In the genomic region with DNA sequence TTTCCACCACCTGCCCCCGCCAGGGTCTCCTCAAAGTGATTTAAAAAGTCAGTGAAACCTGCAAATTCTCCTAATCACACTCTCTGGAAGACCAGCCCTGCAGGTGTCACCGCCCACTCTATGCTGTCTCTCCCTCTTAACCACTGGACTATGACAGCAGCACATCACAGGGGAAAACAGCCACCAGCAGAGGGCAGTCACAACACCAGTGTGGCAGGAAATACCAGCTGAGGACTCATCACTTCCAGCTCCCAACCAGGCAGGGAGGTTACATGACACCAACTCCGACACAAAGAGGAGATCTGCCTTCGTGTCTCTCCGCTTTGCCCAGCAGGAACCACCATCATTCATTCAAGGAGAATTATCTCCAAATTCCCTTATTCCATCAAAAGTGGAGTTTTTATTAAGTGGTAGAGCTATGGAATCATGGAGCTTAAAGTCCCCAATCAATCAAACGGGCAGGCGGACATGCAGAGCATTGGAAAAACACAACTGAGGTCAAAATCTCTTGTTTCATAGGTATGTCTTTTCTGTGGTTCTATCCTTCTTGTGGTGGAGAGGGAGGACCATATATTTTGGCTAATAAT, we compare ENCODE assay signal across 8 cellular contexts.
DNase-seq lines count a peak whose midpoint lies in the region; ATAC-seq and TF ChIP-seq lines count a peak whose summit lies in the region.

No MANE protein-coding gene starts in this region.

- H3K36me3 ChIP-seq in HUES64 (ENCODE audit: insufficient read depth, low read length) (peaks cover 12% of the 10 kb centered on the region; the same call in 1 of the 2 replicates), PC-9 (ENCODE audit: low read depth) (no peaks in the 10 kb centered on the region)

- CTCF ChIA-PET in PC-9 (lab: Charles Lee), result interaction anchor here (0.6 to 1.3 kb wide), 5 partner anchors 16 to 222 kb away, joined by 3 to 11 read pairs (median 5); no protein-coding TSS in a partner anchor

- H4K20me1 ChIP-seq in PC-9 (ENCODE audit: insufficient read depth), result no peaks in the 10 kb centered on the region

- peaks cover 14% of the 10 kb centered on the region for H3K4me1 Mint-ChIP-seq in CD14-positive monocyte
- peaks cover 7% of the 10 kb centered on the region for H3K4me1 Mint-ChIP-seq in activated T-cell treated with anti-CD3 and anti-CD28 coated beads, Interleukin-2, amount 50 U/mL, for 72 hours (ENCODE audit: low read depth)

- H3K27ac ChIP-seq in HUES64 (ENCODE audit: low read depth, low read length) (peak overlapping the region; percentile 39; the same call in 1 of the 2 replicates), PC-9 (no peak overlapping the region)

- H3K36me3 Mint-ChIP-seq in CD14-positive monocyte, result no peaks in the 10 kb centered on the region
- no peaks in the 10 kb centered on the region for H3K36me3 Mint-ChIP-seq in activated T-cell treated with anti-CD3 and anti-CD28 coated beads, Interleukin-2, amount 50 U/mL, for 72 hours (ENCODE audit: insufficient read depth in 2 of 2)

- H3K4me2 ChIP-seq in PC-9, result no peak overlapping the region

- H3K27me3 ChIP-seq in HUES64 (ENCODE audit: insufficient read depth, low read length) (no peaks in the 10 kb centered on the region), PC-9 (ENCODE audit: insufficient read depth, low read depth) (no peaks in the 10 kb centered on the region)

- H3K9ac ChIP-seq in HUES64 (ENCODE audit: low read depth, low read length), result no peak overlapping the region

- 41% methylated on average over 7 of the region's 7 CpGs for WGBS in HUES64

- H3K4me3 Mint-ChIP-seq in CD14-positive monocyte, result no peak overlapping the region
- no peak overlapping the region for H3K4me3 Mint-ChIP-seq in activated T-cell treated with anti-CD3 and anti-CD28 coated beads, Interleukin-2, amount 50 U/mL, for 72 hours

- H3F3A ChIP-seq in PC-9 (ENCODE audit: insufficient read depth, low read depth), result no peaks in the 10 kb centered on the region

- peak overlapping the region in 4 of 7 donors; percentile 15 to 41 (median 32) for H3K27ac Mint-ChIP-seq in CD14-positive monocyte
- no peak overlapping the region for H3K27ac Mint-ChIP-seq in activated T-cell treated with anti-CD3 and anti-CD28 coated beads, Interleukin-2, amount 50 U/mL, for 72 hours

- peak; percentile 62 for ATAC-seq in GM21381 (IDR thresholded peaks at IDR 0.05; ENCODE audit: unreplicated experiment)
- peak; percentile 91 for ATAC-seq in activated T-cell treated with anti-CD3 and anti-CD28 coated beads, Interleukin-2, amount 50 U/mL, for 72 hours (replicated peaks in 1 of 2)

- H3K9me3 ChIP-seq in HUES64 (ENCODE audit: insufficient read depth, low read depth, low read length) (no peaks in the 10 kb centered on the region), PC-9 (ENCODE audit: insufficient read depth, low read depth) (no peaks in the 10 kb centered on the region)

- intact Hi-C loops in CD14-positive monocyte (cut with micrococcal nuclease) (loop anchor here in 1 of 2 donors (10.0 kb wide), 2 partner anchors 46 to 106 kb away; no protein-coding TSS in a partner anchor), PC-9 (cut with micrococcal nuclease; ENCODE audit: unreplicated experiment) (no loop called here)

- POLR2A ChIA-PET in PC-9 (lab: Charles Lee; ENCODE audit: unreplicated experiment), result no interaction called here

- TF ChIP-seq CTCF in CD14-positive monocyte (IDR thresholded peaks at IDR 0.05) (peak; percentile 81), PC-9 (conservative IDR thresholded peaks at IDR 0.05) (peak; percentile 78), fibroblast of villous mesenchyme (IDR thresholded peaks at IDR 0.05; ENCODE audit: insufficient read depth, low read depth, low read length) (peak; percentile 78)

- H3K9me2 ChIP-seq in PC-9 (ENCODE audit: insufficient read depth), result no peaks in the 10 kb centered on the region

- no peak overlapping the region for H2AFZ ChIP-seq in PC-9

- no peaks in the 10 kb centered on the region for H3K79me2 ChIP-seq in PC-9 (ENCODE audit: low read depth)

- no peaks in the 10 kb centered on the region for H3K9me3 Mint-ChIP-seq in CD14-positive monocyte
- no peaks in the 10 kb centered on the region for H3K9me3 Mint-ChIP-seq in activated T-cell treated with anti-CD3 and anti-CD28 coated beads, Interleukin-2, amount 50 U/mL, for 72 hours

- peak; percentile 75 for DNase-seq in CD14-positive monocyte (ENCODE audit: low spot score)
- peak; percentile 59 to 75 for DNase-seq in PC-9
- DNase-seq in activated T-cell treated with anti-CD3 and anti-CD28 coated beads, Interleukin-2, amount 50 U/mL, for 72 hours, result peak; percentile 83 to 84
- DNase-seq in fibroblast of villous mesenchyme (ENCODE audit: low read depth), result peak; percentile 72
- DNase-seq in nucleus accumbens (lab: John Stamatoyannopoulos, UW), result peak in 50 of 56 donors; percentile 4 to 85 (median 59)
- DNase-seq in superior temporal gyrus (ENCODE audit: extremely low spot score), result peak; percentile 89

- no peaks in the 10 kb centered on the region for H3K27me3 Mint-ChIP-seq in CD14-positive monocyte (ENCODE audit: low read depth in 3 of 3)
- peaks cover 6% of the 10 kb centered on the region for H3K27me3 Mint-ChIP-seq in activated T-cell treated with anti-CD3 and anti-CD28 coated beads, Interleukin-2, amount 50 U/mL, for 72 hours (ENCODE audit: low read depth)

- H3K4me3 ChIP-seq in HUES64 (ENCODE audit: low read length) (no peak overlapping the region), PC-9 (no peak overlapping the region), fibroblast of villous mesenchyme (ENCODE audit: low read depth, low read length) (no peak overlapping the region)

- no TSS peak for BruUV-seq in PC-9 (replicated peaks; lab: Mats Ljungman, UMichigan)

- H3K4me1 ChIP-seq in HUES64 (ENCODE audit: insufficient read depth, low read length) (peaks cover 14% of the 10 kb centered on the region), PC-9 (replicated peaks; ENCODE audit: insufficient read depth) (no peaks in the 10 kb centered on the region)
